In genomic region chr19:19039901-19040300, GRCh38 we compare ENCODE assay signal across 14 cellular contexts. TPM values are rescaled to one million over a fixed set of nuclear protein-coding genes. Genes with fewer than 3 reads are reported as not detected.
DNase-seq lines count a peak whose midpoint lies in the region; ATAC-seq and TF ChIP-seq lines count a peak whose summit lies in the region.
"Had no signal": no experiment of that assay in that cellular context is flagged by ENCODE, and none has a peak within 500 bp of the region (broad histone marks: within the 10 kb centered on the region; RNA-seq: fewer than 3 reads in every experiment).

No MANE protein-coding gene starts in this region.

- H3K9me2 ChIP-seq in MM.1S (replicated peaks; ENCODE audit: insufficient read depth, low read length): no peaks in the 10 kb centered on the region

- no peak overlapping the region for H3K9ac ChIP-seq in MM.1S (ENCODE audit: low read length)

- H3K27me3 Mint-ChIP-seq in activated CD4-positive, alpha-beta T cell treated with anti-CD3 and anti-CD28 coated beads, Interleukin-2, amount 10 ng/mL, durations not matched to agents 7 days and 5 days: no peaks in the 10 kb centered on the region
- no peaks in the 10 kb centered on the region for H3K27me3 Mint-ChIP-seq in activated naive CD8-positive, alpha-beta T cell treated with anti-CD3 and anti-CD28 coated beads, Interleukin-2, amount 10 ng/mL, durations not matched to agents 7 days and 5 days

- peak overlapping the region; percentile 71 for H3K27ac Mint-ChIP-seq in activated CD4-positive, alpha-beta T cell treated with anti-CD3 and anti-CD28 coated beads, Interleukin-2, amount 10 ng/mL, durations not matched to agents 7 days and 5 days
- H3K27ac Mint-ChIP-seq in activated naive CD8-positive, alpha-beta T cell treated with anti-CD3 and anti-CD28 coated beads, Interleukin-2, amount 10 ng/mL, durations not matched to agents 7 days and 5 days: peak overlapping the region; percentile 33
- H3K27ac Mint-ChIP-seq in stimulated activated effector memory CD8-positive, alpha-beta T cell treated with anti-CD3 and anti-CD28 coated beads, Interleukin-12 subunit alpha, Interleukin-12 subunit beta, amount 100 ng/mL, for 72 hours: peak overlapping the region; percentile 91

- no peaks in the 10 kb centered on the region for H3K4me1 ChIP-seq in MM.1S (ENCODE audit: low read length)

- H3K27ac ChIP-seq in MM.1S (ENCODE audit: low read length): no peak overlapping the region
- H3K27ac ChIP-seq: ovary had no signal

- H3K27me3 ChIP-seq in MM.1S (replicated peaks; ENCODE audit: insufficient read depth, low read length): no peaks in the 10 kb centered on the region
- H3K27me3 ChIP-seq: ovary, tibial nerve had no signal

- intact Hi-C loops in sciatic nerve (cut with DNase I): no loop called here

- peaks cover 33% of the 10 kb centered on the region for H3K36me3 Mint-ChIP-seq in activated CD4-positive, alpha-beta T cell treated with anti-CD3 and anti-CD28 coated beads, Interleukin-2, amount 10 ng/mL, durations not matched to agents 7 days and 5 days (ENCODE audit: low read depth)
- peaks cover 17% of the 10 kb centered on the region for H3K36me3 Mint-ChIP-seq in activated naive CD8-positive, alpha-beta T cell treated with anti-CD3 and anti-CD28 coated beads, Interleukin-2, amount 10 ng/mL, durations not matched to agents 7 days and 5 days
- H3K36me3 Mint-ChIP-seq in stimulated activated effector memory CD8-positive, alpha-beta T cell treated with anti-CD3 and anti-CD28 coated beads, Interleukin-12 subunit alpha, Interleukin-12 subunit beta, amount 100 ng/mL, for 72 hours: peaks cover 32% of the 10 kb centered on the region

- peak; percentile 44 for DNase-seq in activated CD4-positive, alpha-beta T cell treated with anti-CD3 and anti-CD28 coated beads, Interleukin-2, amount 10 ng/mL, durations not matched to agents 7 days and 5 days
- DNase-seq in activated CD4-positive, alpha-beta T cell treated with anti-CD3 and anti-CD28 coated beads, Interleukin-2, amount 50 U/mL, for 4 hours: no peak
- peak; percentile 86 for DNase-seq in NAMALWA (ENCODE audit: low spot score)
- DNase-seq in activated naive CD8-positive, alpha-beta T cell treated with anti-CD3 and anti-CD28 coated beads, Interleukin-2, amount 10 ng/mL, durations not matched to agents 7 days and 5 days: no peak
- DNase-seq in stimulated activated effector memory CD8-positive, alpha-beta T cell treated with anti-CD3 and anti-CD28 coated beads, Interleukin-12 subunit alpha, Interleukin-12 subunit beta, amount 100 ng/mL, for 72 hours (ENCODE audit: low spot score in 2 of 2): no peak
- DNase-seq in sciatic nerve (ENCODE audit: low spot score): no peak
- DNase-seq in MM.1S: no peak
- no peak for DNase-seq in middle frontal gyrus (ENCODE audit: extremely low spot score, low spot score)
- DNase-seq: ACHN, DMS153, mesendoderm, NCI-H1436 had no signal

- H3F3A ChIP-seq in MM.1S (ENCODE audit: insufficient read depth, low read length): no peaks in the 10 kb centered on the region

- H3K4me1 Mint-ChIP-seq in activated CD4-positive, alpha-beta T cell treated with anti-CD3 and anti-CD28 coated beads, Interleukin-2, amount 10 ng/mL, durations not matched to agents 7 days and 5 days: peaks cover 35% of the 10 kb centered on the region
- peaks cover 21% of the 10 kb centered on the region for H3K4me1 Mint-ChIP-seq in activated naive CD8-positive, alpha-beta T cell treated with anti-CD3 and anti-CD28 coated beads, Interleukin-2, amount 10 ng/mL, durations not matched to agents 7 days and 5 days
- H3K4me1 Mint-ChIP-seq in stimulated activated effector memory CD8-positive, alpha-beta T cell treated with anti-CD3 and anti-CD28 coated beads, Interleukin-12 subunit alpha, Interleukin-12 subunit beta, amount 100 ng/mL, for 72 hours: peaks cover 24% of the 10 kb centered on the region

- peak; percentile 79 for ATAC-seq in activated naive CD8-positive, alpha-beta T cell treated with anti-CD3 and anti-CD28 coated beads, Interleukin-2, amount 10 ng/mL, durations not matched to agents 7 days and 5 days (ENCODE audit: low read depth)
- peak; percentile 83 for ATAC-seq in stimulated activated effector memory CD8-positive, alpha-beta T cell treated with anti-CD3 and anti-CD28 coated beads, Interleukin-12 subunit alpha, Interleukin-12 subunit beta, amount 100 ng/mL, for 72 hours
- no peak for ATAC-seq in sciatic nerve

- no peak overlapping the region for H3K4me3 Mint-ChIP-seq in activated CD4-positive, alpha-beta T cell treated with anti-CD3 and anti-CD28 coated beads, Interleukin-2, amount 10 ng/mL, durations not matched to agents 7 days and 5 days
- no peak overlapping the region for H3K4me3 Mint-ChIP-seq in activated naive CD8-positive, alpha-beta T cell treated with anti-CD3 and anti-CD28 coated beads, Interleukin-2, amount 10 ng/mL, durations not matched to agents 7 days and 5 days
- peak overlapping the region; percentile 0 for H3K4me3 Mint-ChIP-seq in stimulated activated effector memory CD8-positive, alpha-beta T cell treated with anti-CD3 and anti-CD28 coated beads, Interleukin-12 subunit alpha, Interleukin-12 subunit beta, amount 100 ng/mL, for 72 hours

- no peak overlapping the region for H3K4me3 ChIP-seq in MM.1S (ENCODE audit: low read length)
- H3K4me3 ChIP-seq: ovary, tibial nerve had no signal

- no peak overlapping the region for H3K4me2 ChIP-seq in MM.1S (ENCODE audit: low read depth, low read length)

- CTCF ChIA-PET in activated CD4-positive, alpha-beta T cell treated with anti-CD3 and anti-CD28 coated beads, Interleukin-2, amount 10 ng/mL, durations not matched to agents 7 days and 5 days (lab: Charles Lee): no interaction called here

- H2AFZ ChIP-seq in MM.1S (ENCODE audit: low read length): no peak overlapping the region

- POLR2A ChIA-PET in activated CD4-positive, alpha-beta T cell treated with anti-CD3 and anti-CD28 coated beads, Interleukin-2, amount 10 ng/mL, durations not matched to agents 7 days and 5 days (lab: Charles Lee): no interaction called here
- POLR2A ChIA-PET in activated naive CD8-positive, alpha-beta T cell treated with anti-CD3 and anti-CD28 coated beads, Interleukin-2, amount 10 ng/mL, durations not matched to agents 7 days and 5 days (lab: Charles Lee): no interaction called here

- H4K20me1 ChIP-seq in MM.1S (ENCODE audit: insufficient read depth, low read length): no peaks in the 10 kb centered on the region

- no peaks in the 10 kb centered on the region for H3K9me3 ChIP-seq in MM.1S (replicated peaks; ENCODE audit: insufficient read depth, low read length)
- H3K9me3 ChIP-seq: ovary, tibial nerve had no signal

- TF ChIP-seq CTCF in MM.1S (IDR thresholded peaks at IDR 0.05; ENCODE audit: low read length): no peak

- H3K79me2 ChIP-seq in MM.1S (ENCODE audit: low read length): peaks cover 57% of the 10 kb centered on the region

- no peaks in the 10 kb centered on the region for H3K9me3 Mint-ChIP-seq in activated CD4-positive, alpha-beta T cell treated with anti-CD3 and anti-CD28 coated beads, Interleukin-2, amount 10 ng/mL, durations not matched to agents 7 days and 5 days
- no peaks in the 10 kb centered on the region for H3K9me3 Mint-ChIP-seq in activated naive CD8-positive, alpha-beta T cell treated with anti-CD3 and anti-CD28 coated beads, Interleukin-2, amount 10 ng/mL, durations not matched to agents 7 days and 5 days
- no peaks in the 10 kb centered on the region for H3K9me3 Mint-ChIP-seq in stimulated activated effector memory CD8-positive, alpha-beta T cell treated with anti-CD3 and anti-CD28 coated beads, Interleukin-12 subunit alpha, Interleukin-12 subunit beta, amount 100 ng/mL, for 72 hours

- H3K36me3 ChIP-seq in MM.1S (replicated peaks; ENCODE audit: insufficient read depth, low read length): no peaks in the 10 kb centered on the region
- H3K36me3 ChIP-seq: ovary had no signal

RNA-seq across cellular contexts. Expression of gene ARMC6, which starts 6.5 kb away (rescaled TPM):
- total RNA-seq in activated CD4-positive, alpha-beta T cell treated with anti-CD3 and anti-CD28 coated beads, Interleukin-2, amount 10 ng/mL, durations not matched to agents 7 days and 5 days: 10 to 100 TPM; 38.6 to 39.3 TPM
- 10 to 100 TPM; 23.3 to 26.2 TPM for total RNA-seq in activated naive CD8-positive, alpha-beta T cell treated with anti-CD3 and anti-CD28 coated beads, Interleukin-2, amount 10 ng/mL, durations not matched to agents 7 days and 5 days
- 12.3 TPM for total RNA-seq in sciatic nerve

RNA-seq across cellular contexts. Expression of gene SUGP2, which starts 6.6 kb away (rescaled TPM):
- 100 to 1,000 TPM; 128 to 144 TPM for total RNA-seq in activated CD4-positive, alpha-beta T cell treated with anti-CD3 and anti-CD28 coated beads, Interleukin-2, amount 10 ng/mL, durations not matched to agents 7 days and 5 days
- 100 to 1,000 TPM; 150 to 155 TPM for total RNA-seq in activated naive CD8-positive, alpha-beta T cell treated with anti-CD3 and anti-CD28 coated beads, Interleukin-2, amount 10 ng/mL, durations not matched to agents 7 days and 5 days
- 87.7 TPM for total RNA-seq in sciatic nerve

RNA-seq across cellular contexts. Expression of gene SLC25A42, which starts 23.9 kb away (rescaled TPM):
- 10 to 100 TPM; 20.6 to 22.2 TPM for total RNA-seq in activated CD4-positive, alpha-beta T cell treated with anti-CD3 and anti-CD28 coated beads, Interleukin-2, amount 10 ng/mL, durations not matched to agents 7 days and 5 days
- total RNA-seq in activated naive CD8-positive, alpha-beta T cell treated with anti-CD3 and anti-CD28 coated beads, Interleukin-2, amount 10 ng/mL, durations not matched to agents 7 days and 5 days: 10 to 100 TPM; 20.4 to 22.0 TPM
- 14.8 TPM for total RNA-seq in sciatic nerve

Comparison
In these comparisons a context has a peak if more than half of its experiments do, and no peak if none do; other contexts are left out.
1. DNase-seq: peak in activated CD4-positive, alpha-beta T cell treated with anti-CD3 and anti-CD28 coated beads, Interleukin-2, amount 10 ng/mL, durations not matched to agents 7 days and 5 days (single experiment) and NAMALWA (single experiment); none in activated CD4-positive, alpha-beta T cell treated with anti-CD3 and anti-CD28 coated beads, Interleukin-2, amount 50 U/mL, for 4 hours (0 of 2), activated naive CD8-positive, alpha-beta T cell treated with anti-CD3 and anti-CD28 coated beads, Interleukin-2, amount 10 ng/mL, durations not matched to agents 7 days and 5 days (single experiment), stimulated activated effector memory CD8-positive, alpha-beta T cell treated with anti-CD3 and anti-CD28 coated beads, Interleukin-12 subunit alpha, Interleukin-12 subunit beta, amount 100 ng/mL, for 72 hours (0 of 2), sciatic nerve (single experiment), MM.1S (single experiment) and middle frontal gyrus (single experiment).
2. H3K27ac Mint-ChIP-seq: peak in every context shown above with its lines; median percentile 91 in stimulated activated effector memory CD8-positive, alpha-beta T cell treated with anti-CD3 and anti-CD28 coated beads, Interleukin-12 subunit alpha, Interleukin-12 subunit beta, amount 100 ng/mL, for 72 hours; 71 in activated CD4-positive, alpha-beta T cell treated with anti-CD3 and anti-CD28 coated beads, Interleukin-2, amount 10 ng/mL, durations not matched to agents 7 days and 5 days; 33 in activated naive CD8-positive, alpha-beta T cell treated with anti-CD3 and anti-CD28 coated beads, Interleukin-2, amount 10 ng/mL, durations not matched to agents 7 days and 5 days.